2 cellular contexts compared by ENCODE assay signal in genomic region chr9:90326219-90326618, GRCh38.
TF ChIP-seq lines count a peak whose summit lies in the region.

No MANE protein-coding gene starts in this region.

TF ChIP-seq in A549, 52 proteins besides CTCF, POLR2A, EP300 and RAD21:
- TF ChIP-seq MAFK (IDR thresholded peaks at IDR 0.05; ENCODE audit: partially characterized antibody) (peak; percentile 96), NFE2L2 (conservative IDR thresholded peaks at IDR 0.05; ENCODE audit: low read length) (peak; percentile 89), ESRRA (IDR thresholded peaks at IDR 0.05; ENCODE audit: borderline replicate concordance, low read length) (no peak)

TF ChIP-seq in IMR-90, 13 proteins besides CTCF, POLR2A, EP300 and RAD21:
- no peak for TF ChIP-seq RFX5 (IDR thresholded peaks at IDR 0.05; ENCODE audit: low read depth, low read length)
- no peak for TF ChIP-seq MXI1 (IDR thresholded peaks at IDR 0.05; ENCODE audit: borderline replicate concordance, low read depth, low read length)
- TF ChIP-seq MAFK (IDR thresholded peaks at IDR 0.05; ENCODE audit: low read depth, low read length) = peak; percentile 78
- TF ChIP-seq RCOR1 (IDR thresholded peaks at IDR 0.05; ENCODE audit: insufficient replicate concordance, low read length) = no peak
- peak; percentile 93 for TF ChIP-seq NFE2L2 (IDR thresholded peaks at IDR 0.05; ENCODE audit: low read depth, low read length)
- TF ChIP-seq CEBPB (IDR thresholded peaks at IDR 0.05; ENCODE audit: low read depth, low read length) = no peak
- TF ChIP-seq FOS (IDR thresholded peaks at IDR 0.05; ENCODE audit: low read depth, low read length) = no peak
- no peak for TF ChIP-seq SMC3 (IDR thresholded peaks at IDR 0.05; ENCODE audit: low read depth, low read length)
- TF ChIP-seq BHLHE40 (IDR thresholded peaks at IDR 0.05; ENCODE audit: low read depth, low read length) = no peak
- no peak for TF ChIP-seq ELK1 (IDR thresholded peaks at IDR 0.05; ENCODE audit: borderline replicate concordance, low read depth, low read length)
- TF ChIP-seq, protein P1, sequence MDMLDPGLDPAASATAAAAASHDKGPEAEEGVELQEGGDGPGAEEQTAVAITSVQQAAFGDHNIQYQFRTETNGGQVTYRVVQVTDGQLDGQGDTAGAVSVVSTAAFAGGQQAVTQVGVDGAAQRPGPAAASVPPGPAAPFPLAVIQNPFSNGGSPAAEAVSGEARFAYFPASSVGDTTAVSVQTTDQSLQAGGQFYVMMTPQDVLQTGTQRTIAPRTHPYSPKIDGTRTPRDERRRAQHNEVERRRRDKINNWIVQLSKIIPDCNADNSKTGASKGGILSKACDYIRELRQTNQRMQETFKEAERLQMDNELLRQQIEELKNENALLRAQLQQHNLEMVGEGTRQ (IDR thresholded peaks at IDR 0.05; ENCODE audit: low read depth, low read length) = no peak
- no peak for TF ChIP-seq CHD1 (IDR thresholded peaks at IDR 0.05; ENCODE audit: low read depth, low read length)
- no peak for TF ChIP-seq MAZ (IDR thresholded peaks at IDR 0.05; ENCODE audit: borderline replicate concordance, low read depth, low read length)
